7 cellular contexts compared by ENCODE assay signal in the genomic region with DNA sequence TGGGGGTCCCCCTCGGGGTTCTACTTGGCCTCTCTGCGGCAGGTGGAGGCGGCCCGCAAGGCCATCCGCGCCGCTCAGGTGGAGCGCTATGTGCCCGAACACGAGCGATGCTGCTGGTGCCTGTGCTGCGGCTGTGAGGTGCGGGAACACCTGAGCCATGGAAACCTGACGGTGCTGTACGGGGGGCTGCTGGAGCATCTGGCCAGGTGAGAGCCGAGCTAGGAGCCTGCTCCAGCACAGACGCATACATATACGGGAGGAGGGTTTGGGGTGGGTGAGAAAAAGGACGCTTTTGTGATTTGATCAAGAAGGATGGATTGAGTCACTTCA. TPM values are rescaled to one million over a fixed set of nuclear protein-coding genes. Genes with fewer than 3 reads are reported as not detected.
A peak's percentile ranks its signal among the peaks of the same experiment; 100 is the strongest.
DNase-seq lines count a peak whose midpoint lies in the region; ATAC-seq and TF ChIP-seq lines count a peak whose summit lies in the region.
"Had no signal": no experiment of that assay in that cellular context is flagged by ENCODE, and none has a peak within 500 bp of the region (broad histone marks: within the 10 kb centered on the region; RNA-seq: fewer than 3 reads in every experiment).

No MANE protein-coding gene starts in this region.

- no peaks in the 10 kb centered on the region for H3K9me3 Mint-ChIP-seq in activated CD8-positive, alpha-beta memory T cell treated with anti-CD3 and anti-CD28 coated beads, Interleukin-2, amount 10 ng/mL, durations not matched to agents 7 days and 5 days (ENCODE audit: low read depth)
- no peaks in the 10 kb centered on the region for H3K9me3 Mint-ChIP-seq in natural killer cell

- no peak for DNase-seq in activated CD8-positive, alpha-beta memory T cell treated with anti-CD3 and anti-CD28 coated beads, Interleukin-2, amount 10 ng/mL, durations not matched to agents 7 days and 5 days
- no peak for DNase-seq in activated CD8-positive, alpha-beta memory T cell treated with anti-CD3 and anti-CD28 coated beads, Interleukin-2, amount 50 U/mL, for 48 hours
- DNase-seq in astrocyte of the hippocampus (ENCODE audit: low read depth, low spot score) (peak; percentile 51), natural killer cell (no peak), retina (no peak)

- no peak for TF ChIP-seq CTCF in natural killer cell (IDR thresholded peaks at IDR 0.05)

- H3K27me3 Mint-ChIP-seq in activated CD8-positive, alpha-beta memory T cell treated with anti-CD3 and anti-CD28 coated beads, Interleukin-2, amount 10 ng/mL, durations not matched to agents 7 days and 5 days = no peaks in the 10 kb centered on the region
- H3K27me3 Mint-ChIP-seq in natural killer cell (ENCODE audit: low read depth in 2 of 2) = no peaks in the 10 kb centered on the region

- peaks cover 36% of the 10 kb centered on the region for H3K36me3 Mint-ChIP-seq in activated CD8-positive, alpha-beta memory T cell treated with anti-CD3 and anti-CD28 coated beads, Interleukin-2, amount 10 ng/mL, durations not matched to agents 7 days and 5 days
- H3K36me3 Mint-ChIP-seq in natural killer cell = no peaks in the 10 kb centered on the region

- H3K27ac Mint-ChIP-seq in activated CD8-positive, alpha-beta memory T cell treated with anti-CD3 and anti-CD28 coated beads, Interleukin-2, amount 10 ng/mL, durations not matched to agents 7 days and 5 days = peak overlapping the region; percentile 97
- peak overlapping the region; percentile 94 for H3K27ac Mint-ChIP-seq in natural killer cell

- H3K4me1 Mint-ChIP-seq in activated CD8-positive, alpha-beta memory T cell treated with anti-CD3 and anti-CD28 coated beads, Interleukin-2, amount 10 ng/mL, durations not matched to agents 7 days and 5 days = peaks cover 33% of the 10 kb centered on the region
- H3K4me1 Mint-ChIP-seq in natural killer cell = peaks cover 30 to 33% of the 10 kb centered on the region in 2 donors

- ATAC-seq in activated CD8-positive, alpha-beta memory T cell treated with anti-CD3 and anti-CD28 coated beads, Interleukin-2, amount 10 ng/mL, durations not matched to agents 7 days and 5 days = peak; percentile 20
- ATAC-seq in natural killer cell (no peak), HG03039 (IDR thresholded peaks at IDR 0.05; ENCODE audit: unreplicated experiment) (no peak)

- intact Hi-C loops in natural killer cell (cut with micrococcal nuclease) = loop anchor here (1.0 kb wide), 3 partner anchors 20 to 59 kb away; a partner anchor contains a TSS

- peak overlapping the region; percentile 97 for H3K4me3 Mint-ChIP-seq in activated CD8-positive, alpha-beta memory T cell treated with anti-CD3 and anti-CD28 coated beads, Interleukin-2, amount 10 ng/mL, durations not matched to agents 7 days and 5 days
- peak overlapping the region; percentile 97 for H3K4me3 Mint-ChIP-seq in natural killer cell

- CTCF ChIA-PET in activated CD8-positive, alpha-beta memory T cell treated with anti-CD3 and anti-CD28 coated beads, Interleukin-2, amount 10 ng/mL, durations not matched to agents 7 days and 5 days (lab: Charles Lee) = interaction anchor here (1.1 to 4.6 kb wide), 10 partner anchors 9 to 340 kb away, joined by 3 to 33 read pairs (median 4); a partner anchor contains a TSS

RNA-seq across cellular contexts. Expression of a gene that starts 0.4 kb away (rescaled TPM):
- total RNA-seq in activated CD8-positive, alpha-beta memory T cell treated with anti-CD3 and anti-CD28 coated beads, Interleukin-2, amount 10 ng/mL, durations not matched to agents 7 days and 5 days = 10 to 100 TPM; 43.4 to 47.1 TPM
- total RNA-seq in natural killer cell = 100 to 1,000 TPM; 121 to 143 (median 122) TPM

RNA-seq across cellular contexts. Expression of a gene that starts 19.8 kb away (rescaled TPM):
- 1,000 to 10,000 TPM in 1 of 2 experiments, 100 to 1,000 TPM in 1; 945 to 1,070 TPM for total RNA-seq in activated CD8-positive, alpha-beta memory T cell treated with anti-CD3 and anti-CD28 coated beads, Interleukin-2, amount 10 ng/mL, durations not matched to agents 7 days and 5 days
- total RNA-seq in natural killer cell = 1,000 to 10,000 TPM in 1 of 3 donors, 100 to 1,000 TPM in 2; 870 to 1,051 (median 887) TPM

RNA-seq across cellular contexts. Expression of a gene that starts 20.2 kb away (rescaled TPM):
- 10 to 100 TPM; 73.9 to 91.5 TPM for total RNA-seq in activated CD8-positive, alpha-beta memory T cell treated with anti-CD3 and anti-CD28 coated beads, Interleukin-2, amount 10 ng/mL, durations not matched to agents 7 days and 5 days
- total RNA-seq in natural killer cell = 10 to 100 TPM; 71.4 to 84.5 (median 77.5) TPM

RNA-seq across cellular contexts. Expression of a gene that starts 26.8 kb away (rescaled TPM):
- not detected for total RNA-seq in activated CD8-positive, alpha-beta memory T cell treated with anti-CD3 and anti-CD28 coated beads, Interleukin-2, amount 10 ng/mL, durations not matched to agents 7 days and 5 days
- total RNA-seq in natural killer cell = not detected
- total RNA-seq: pulmonary artery endothelial cell had no signal

RNA-seq across cellular contexts. Expression of a gene that starts 32.3 kb away (rescaled TPM):
- total RNA-seq in activated CD8-positive, alpha-beta memory T cell treated with anti-CD3 and anti-CD28 coated beads, Interleukin-2, amount 10 ng/mL, durations not matched to agents 7 days and 5 days = 10 to 100 TPM; 26.0 to 26.5 TPM
- 1 to 10 TPM; 4.6 to 7.7 (median 6.5) TPM for total RNA-seq in natural killer cell
